ENCODE assay signal across 1 cellular context in genomic region chr11:535519-536454, GRCh38.
A peak's percentile ranks its signal among the peaks of the same experiment; 100 is the strongest.
TF ChIP-seq lines count a peak whose summit lies in the region.

TSS of gene HRAS (minus strand) at chr11:535576.

TF ChIP-seq in HepG2, 621 proteins besides CTCF, POLR2A, EP300 and RAD21 (continued from another document and continues in another):
- TF ChIP-seq ZNF572 (CRISPR knock-in tag; IDR thresholded peaks at IDR 0.05) (no peak), REXO4 (CRISPR knock-in tag; IDR thresholded peaks at IDR 0.05; ENCODE audit: borderline replicate concordance) (no peak), HOXA9 (CRISPR knock-in tag; IDR thresholded peaks at IDR 0.05; ENCODE audit: borderline replicate concordance) (no peak), TFE3 (CRISPR knock-in tag; IDR thresholded peaks at IDR 0.05) (0 out of 2 replicates have a peak, but pooled peaks have one; percentile 23), ZNF143 (CRISPR knock-in tag; IDR thresholded peaks at IDR 0.05) (no peak), KDM5B (CRISPR knock-in tag; IDR thresholded peaks at IDR 0.05; ENCODE audit: borderline replicate concordance) (peak; percentile 79), PHF8 (CRISPR knock-in tag; IDR thresholded peaks at IDR 0.05) (peak; percentile 75), PHF5A (CRISPR knock-in tag; IDR thresholded peaks at IDR 0.05; ENCODE audit: low read depth, unreplicated experiment) (no peak), ZNF431 (CRISPR knock-in tag; IDR thresholded peaks at IDR 0.05; ENCODE audit: borderline replicate concordance, low read depth) (no peak), ZNF619 (CRISPR knock-in tag; IDR thresholded peaks at IDR 0.05) (peak; percentile 70; the same call in 1 of the 2 replicates), ZNF674 (CRISPR knock-in tag; IDR thresholded peaks at IDR 0.05; ENCODE audit: low read depth) (no peak; the same call in 1 of the 2 replicates), ZBTB33 (CRISPR knock-in tag; IDR thresholded peaks at IDR 0.05) (no peak), PAF1 (CRISPR knock-in tag; IDR thresholded peaks at IDR 0.05) (no peak), ZNF331 (CRISPR knock-in tag; IDR thresholded peaks at IDR 0.05) (0 out of 2 replicates have a peak, but pooled peaks have one; percentile 12), ZC3H13 (CRISPR knock-in tag; IDR thresholded peaks at IDR 0.05) (no peak; the same call in 1 of the 2 replicates), NR2C2 (CRISPR knock-in tag; IDR thresholded peaks at IDR 0.05; ENCODE audit: borderline replicate concordance) (peak; percentile 30; the same call in 1 of the 2 replicates), RFXAP (CRISPR knock-in tag; IDR thresholded peaks at IDR 0.05; ENCODE audit: borderline replicate concordance) (no peak), FOXM1 (CRISPR knock-in tag; IDR thresholded peaks at IDR 0.05) (no peak), KLF9 (CRISPR knock-in tag; IDR thresholded peaks at IDR 0.05; ENCODE audit: low read depth) (no peak), ZNF414 (CRISPR knock-in tag; IDR thresholded peaks at IDR 0.05) (0 out of 2 replicates have a peak, but pooled peaks have one; percentile 21), TSC22D2 (CRISPR knock-in tag; IDR thresholded peaks at IDR 0.05; ENCODE audit: borderline replicate concordance) (no peak), HNRNPUL1 (IDR thresholded peaks at IDR 0.05; ENCODE audit: low read depth, low read length) (no peak; the same call in 1 of the 2 replicates), KDM6A (CRISPR knock-in tag; IDR thresholded peaks at IDR 0.05; ENCODE audit: low read depth) (no peak), MTA3 (CRISPR knock-in tag; IDR thresholded peaks at IDR 0.05) (no peak), FOXA1 (IDR thresholded peaks at IDR 0.05) (no peak), FOXA1 (CRISPR knock-in tag; IDR thresholded peaks at IDR 0.05) (no peak), SP2 (CRISPR knock-in tag; IDR thresholded peaks at IDR 0.05) (peak; percentile 94), DR1 (CRISPR knock-in tag; IDR thresholded peaks at IDR 0.05) (peak; percentile 16; the same call in 1 of the 2 replicates), LCORL (IDR thresholded peaks at IDR 0.05) (no peak), LCORL (CRISPR knock-in tag; IDR thresholded peaks at IDR 0.05) (peak; percentile 10; the same call in 1 of the 2 replicates), SRSF9 (IDR thresholded peaks at IDR 0.05; ENCODE audit: borderline replicate concordance, insufficient read depth, low read depth, low read length, poor library complexity, severe bottlenecking) (no peak), ZSCAN20 (CRISPR knock-in tag; IDR thresholded peaks at IDR 0.05; ENCODE audit: borderline replicate concordance) (peak; percentile 38; the same call in 1 of the 2 replicates), THYN1 (CRISPR knock-in tag; IDR thresholded peaks at IDR 0.05; ENCODE audit: borderline replicate concordance, low read depth) (no peak), MIER2 (CRISPR knock-in tag; IDR thresholded peaks at IDR 0.05) (no peak), SALL2 (CRISPR knock-in tag; IDR thresholded peaks at IDR 0.05) (peak; percentile 71), ZEB1 (IDR thresholded peaks at IDR 0.05; ENCODE audit: insufficient replicate concordance, low read depth) (no peak), POLR2AphosphoS5 (IDR thresholded peaks at IDR 0.05; ENCODE audit: low read depth, low read length) (peak; percentile 63)
- TF ChIP-seq, protein P1, sequence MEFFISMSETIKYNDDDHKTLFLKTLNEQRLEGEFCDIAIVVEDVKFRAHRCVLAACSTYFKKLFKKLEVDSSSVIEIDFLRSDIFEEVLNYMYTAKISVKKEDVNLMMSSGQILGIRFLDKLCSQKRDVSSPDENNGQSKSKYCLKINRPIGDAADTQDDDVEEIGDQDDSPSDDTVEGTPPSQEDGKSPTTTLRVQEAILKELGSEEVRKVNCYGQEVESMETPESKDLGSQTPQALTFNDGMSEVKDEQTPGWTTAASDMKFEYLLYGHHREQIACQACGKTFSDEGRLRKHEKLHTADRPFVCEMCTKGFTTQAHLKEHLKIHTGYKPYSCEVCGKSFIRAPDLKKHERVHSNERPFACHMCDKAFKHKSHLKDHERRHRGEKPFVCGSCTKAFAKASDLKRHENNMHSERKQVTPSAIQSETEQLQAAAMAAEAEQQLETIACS (CRISPR knock-in tag; IDR thresholded peaks at IDR 0.05): no peak
- TF ChIP-seq, protein P2, sequence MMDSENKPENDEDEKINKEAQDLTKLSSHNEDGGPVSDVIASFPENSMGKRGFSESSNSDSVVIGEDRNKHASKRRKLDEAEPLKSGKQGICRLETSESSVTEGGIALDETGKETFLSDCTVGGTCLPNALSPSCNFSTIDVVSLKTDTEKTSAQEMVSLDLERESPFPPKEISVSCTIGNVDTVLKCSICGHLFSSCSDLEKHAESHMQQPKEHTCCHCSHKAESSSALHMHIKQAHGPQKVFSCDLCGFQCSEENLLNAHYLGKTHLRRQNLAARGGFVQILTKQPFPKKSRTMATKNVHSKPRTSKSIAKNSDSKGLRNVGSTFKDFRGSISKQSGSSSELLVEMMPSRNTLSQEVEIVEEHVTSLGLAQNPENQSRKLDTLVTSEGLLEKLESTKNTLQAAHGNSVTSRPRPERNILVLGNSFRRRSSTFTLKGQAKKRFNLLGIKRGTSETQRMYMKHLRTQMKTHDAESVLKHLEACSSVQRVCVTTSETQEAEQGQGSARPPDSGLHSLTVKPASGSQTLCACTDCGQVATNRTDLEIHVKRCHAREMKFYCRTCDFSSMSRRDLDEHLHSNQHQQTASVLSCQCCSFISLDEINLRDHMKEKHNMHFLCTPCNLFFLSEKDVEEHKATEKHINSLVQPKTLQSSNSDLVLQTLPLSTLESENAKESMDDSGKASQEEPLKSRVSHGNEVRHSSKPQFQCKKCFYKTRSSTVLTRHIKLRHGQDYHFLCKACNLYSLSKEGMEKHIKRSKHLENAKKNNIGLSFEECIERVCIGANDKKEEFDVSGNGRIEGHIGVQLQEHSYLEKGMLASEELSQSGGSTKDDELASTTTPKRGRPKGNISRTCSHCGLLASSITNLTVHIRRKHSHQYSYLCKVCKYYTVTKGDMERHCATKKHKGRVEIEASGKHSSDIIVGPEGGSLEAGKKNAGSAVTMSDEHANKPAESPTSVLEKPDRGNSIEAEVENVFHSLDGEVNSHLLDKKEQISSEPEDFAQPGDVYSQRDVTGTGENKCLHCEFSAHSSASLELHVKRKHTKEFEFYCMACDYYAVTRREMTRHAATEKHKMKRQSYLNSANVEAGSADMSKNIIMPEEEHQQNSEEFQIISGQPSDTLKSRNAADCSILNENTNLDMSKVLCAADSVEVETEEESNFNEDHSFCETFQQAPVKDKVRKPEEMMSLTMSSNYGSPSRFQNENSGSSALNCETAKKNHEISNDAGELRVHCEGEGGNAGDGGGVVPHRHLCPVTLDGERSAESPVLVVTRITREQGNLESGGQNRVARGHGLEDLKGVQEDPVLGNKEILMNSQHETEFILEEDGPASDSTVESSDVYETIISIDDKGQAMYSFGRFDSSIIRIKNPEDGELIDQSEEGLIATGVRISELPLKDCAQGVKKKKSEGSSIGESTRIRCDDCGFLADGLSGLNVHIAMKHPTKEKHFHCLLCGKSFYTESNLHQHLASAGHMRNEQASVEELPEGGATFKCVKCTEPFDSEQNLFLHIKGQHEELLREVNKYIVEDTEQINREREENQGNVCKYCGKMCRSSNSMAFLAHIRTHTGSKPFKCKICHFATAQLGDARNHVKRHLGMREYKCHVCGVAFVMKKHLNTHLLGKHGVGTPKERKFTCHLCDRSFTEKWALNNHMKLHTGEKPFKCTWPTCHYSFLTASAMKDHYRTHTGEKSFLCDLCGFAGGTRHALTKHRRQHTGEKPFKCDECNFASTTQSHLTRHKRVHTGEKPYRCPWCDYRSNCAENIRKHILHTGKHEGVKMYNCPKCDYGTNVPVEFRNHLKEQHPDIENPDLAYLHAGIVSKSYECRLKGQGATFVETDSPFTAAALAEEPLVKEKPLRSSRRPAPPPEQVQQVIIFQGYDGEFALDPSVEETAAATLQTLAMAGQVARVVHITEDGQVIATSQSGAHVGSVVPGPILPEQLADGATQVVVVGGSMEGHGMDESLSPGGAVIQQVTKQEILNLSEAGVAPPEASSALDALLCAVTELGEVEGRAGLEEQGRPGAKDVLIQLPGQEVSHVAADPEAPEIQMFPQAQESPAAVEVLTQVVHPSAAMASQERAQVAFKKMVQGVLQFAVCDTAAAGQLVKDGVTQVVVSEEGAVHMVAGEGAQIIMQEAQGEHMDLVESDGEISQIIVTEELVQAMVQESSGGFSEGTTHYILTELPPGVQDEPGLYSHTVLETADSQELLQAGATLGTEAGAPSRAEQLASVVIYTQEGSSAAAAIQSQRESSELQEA (CRISPR knock-in tag; IDR thresholded peaks at IDR 0.05; ENCODE audit: not compliant biosample characterization): peak; percentile 45
- TF ChIP-seq, protein P3, sequence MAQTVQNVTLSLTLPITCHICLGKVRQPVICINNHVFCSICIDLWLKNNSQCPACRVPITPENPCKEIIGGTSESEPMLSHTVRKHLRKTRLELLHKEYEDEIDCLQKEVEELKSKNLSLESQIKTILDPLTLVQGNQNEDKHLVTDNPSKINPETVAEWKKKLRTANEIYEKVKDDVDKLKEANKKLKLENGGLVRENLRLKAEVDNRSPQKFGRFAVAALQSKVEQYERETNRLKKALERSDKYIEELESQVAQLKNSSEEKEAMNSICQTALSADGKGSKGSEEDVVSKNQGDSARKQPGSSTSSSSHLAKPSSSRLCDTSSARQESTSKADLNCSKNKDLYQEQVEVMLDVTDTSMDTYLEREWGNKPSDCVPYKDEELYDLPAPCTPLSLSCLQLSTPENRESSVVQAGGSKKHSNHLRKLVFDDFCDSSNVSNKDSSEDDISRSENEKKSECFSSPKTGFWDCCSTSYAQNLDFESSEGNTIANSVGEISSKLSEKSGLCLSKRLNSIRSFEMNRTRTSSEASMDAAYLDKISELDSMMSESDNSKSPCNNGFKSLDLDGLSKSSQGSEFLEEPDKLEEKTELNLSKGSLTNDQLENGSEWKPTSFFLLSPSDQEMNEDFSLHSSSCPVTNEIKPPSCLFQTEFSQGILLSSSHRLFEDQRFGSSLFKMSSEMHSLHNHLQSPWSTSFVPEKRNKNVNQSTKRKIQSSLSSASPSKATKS (CRISPR knock-in tag; IDR thresholded peaks at IDR 0.05): no peak
- TF ChIP-seq, protein P4, sequence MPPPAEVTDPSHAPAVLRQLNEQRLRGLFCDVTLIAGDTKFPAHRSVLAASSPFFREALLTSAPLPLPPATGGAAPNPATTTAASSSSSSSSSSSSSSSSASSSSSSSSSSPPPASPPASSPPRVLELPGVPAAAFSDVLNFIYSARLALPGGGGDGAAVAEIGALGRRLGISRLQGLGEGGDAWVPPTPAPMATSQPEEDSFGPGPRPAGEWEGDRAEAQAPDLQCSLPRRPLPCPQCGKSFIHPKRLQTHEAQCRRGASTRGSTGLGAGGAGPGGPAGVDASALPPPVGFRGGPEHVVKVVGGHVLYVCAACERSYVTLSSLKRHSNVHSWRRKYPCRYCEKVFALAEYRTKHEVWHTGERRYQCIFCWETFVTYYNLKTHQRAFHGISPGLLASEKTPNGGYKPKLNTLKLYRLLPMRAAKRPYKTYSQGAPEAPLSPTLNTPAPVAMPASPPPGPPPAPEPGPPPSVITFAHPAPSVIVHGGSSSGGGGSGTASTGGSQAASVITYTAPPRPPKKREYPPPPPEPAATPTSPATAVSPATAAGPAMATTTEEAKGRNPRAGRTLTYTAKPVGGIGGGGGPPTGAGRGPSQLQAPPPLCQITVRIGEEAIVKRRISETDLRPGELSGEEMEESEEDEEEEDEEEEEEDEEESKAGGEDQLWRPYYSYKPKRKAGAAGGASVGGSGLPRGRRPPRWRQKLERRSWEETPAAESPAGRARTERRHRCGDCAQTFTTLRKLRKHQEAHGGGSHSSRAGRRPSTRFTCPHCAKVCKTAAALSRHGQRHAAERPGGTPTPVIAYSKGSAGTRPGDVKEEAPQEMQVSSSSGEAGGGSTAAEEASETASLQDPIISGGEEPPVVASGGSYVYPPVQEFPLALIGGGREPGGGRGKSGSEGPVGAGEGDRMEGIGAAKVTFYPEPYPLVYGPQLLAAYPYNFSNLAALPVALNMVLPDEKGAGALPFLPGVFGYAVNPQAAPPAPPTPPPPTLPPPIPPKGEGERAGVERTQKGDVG (CRISPR knock-in tag; IDR thresholded peaks at IDR 0.05; ENCODE audit: borderline replicate concordance): no peak
- TF ChIP-seq, protein P5, sequence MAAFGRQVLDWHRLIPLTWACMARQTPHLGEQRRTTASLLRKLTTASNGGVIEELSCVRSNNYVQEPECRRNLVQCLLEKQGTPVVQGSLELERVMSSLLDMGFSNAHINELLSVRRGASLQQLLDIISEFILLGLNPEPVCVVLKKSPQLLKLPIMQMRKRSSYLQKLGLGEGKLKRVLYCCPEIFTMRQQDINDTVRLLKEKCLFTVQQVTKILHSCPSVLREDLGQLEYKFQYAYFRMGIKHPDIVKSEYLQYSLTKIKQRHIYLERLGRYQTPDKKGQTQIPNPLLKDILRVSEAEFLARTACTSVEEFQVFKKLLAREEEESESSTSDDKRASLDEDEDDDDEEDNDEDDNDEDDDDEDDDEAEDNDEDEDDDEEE (CRISPR knock-in tag; IDR thresholded peaks at IDR 0.05): peak; percentile 92
